In the genomic region with DNA sequence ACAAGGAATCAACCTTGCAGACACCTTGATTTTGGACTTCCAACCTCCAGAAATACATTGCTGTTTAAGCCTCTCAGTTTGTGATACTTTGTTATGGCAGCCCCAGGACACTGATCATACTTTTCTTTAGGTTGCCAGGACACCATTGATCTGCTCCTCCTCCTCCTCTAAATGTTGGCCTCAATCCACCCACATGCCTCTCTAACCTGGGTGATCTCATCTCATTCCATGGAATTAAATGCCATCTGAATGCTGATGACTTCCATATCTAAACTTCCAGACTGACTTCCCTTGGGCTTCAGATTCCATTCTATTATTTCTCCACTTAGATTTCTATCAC, we compare ENCODE assay signal across 2 cellular contexts.
TF ChIP-seq lines count a peak whose summit lies in the region.

No MANE protein-coding gene starts in this region.

TF ChIP-seq in HEK293, 187 proteins besides CTCF, POLR2A, EP300 and RAD21 (continued from another document and continues in another):
- TF ChIP-seq ZNF324 (tag by site-specific recombination; IDR thresholded peaks at IDR 0.05) (peak; percentile 47; the same call in 1 of the 2 replicates), ZNF23 (tag by site-specific recombination; IDR thresholded peaks at IDR 0.05; ENCODE audit: borderline replicate concordance) (no peak), ZNF24 (tag by site-specific recombination; IDR thresholded peaks at IDR 0.05) (no peak), ZBTB21 (tag by site-specific recombination; IDR thresholded peaks at IDR 0.05) (0 out of 2 replicates have a peak, but pooled peaks have one; percentile 35), ZFHX2 (tag by site-specific recombination; conservative IDR thresholded peaks at IDR 0.05) (peak; percentile 89), ZNF10 (tag by site-specific recombination; IDR thresholded peaks at IDR 0.05) (0 out of 2 replicates have a peak, but pooled peaks have one; percentile 10), ZNF366 (tag by site-specific recombination; conservative IDR thresholded peaks at IDR 0.05) (peak; percentile 46), KLF8 (tag by site-specific recombination; IDR thresholded peaks at IDR 0.05) (0 out of 2 replicates have a peak, but pooled peaks have one; percentile 40), ZNF175 (tag by site-specific recombination; IDR thresholded peaks at IDR 0.05) (no peak), ZNF629 (tag by site-specific recombination; IDR thresholded peaks at IDR 0.05) (0 out of 2 replicates have a peak, but pooled peaks have one; percentile 39), GFI1B (tag by site-specific recombination; IDR thresholded peaks at IDR 0.05) (no peak), EGR2 (tag by site-specific recombination; IDR thresholded peaks at IDR 0.05; ENCODE audit: low read depth) (peak; percentile 75), ZBTB20 (tag by site-specific recombination; IDR thresholded peaks at IDR 0.05) (0 out of 2 replicates have a peak, but pooled peaks have one; percentile 22), ZNF548 (tag by site-specific recombination; IDR thresholded peaks at IDR 0.05) (peak; percentile 75; the same call in 1 of the 2 replicates)
- TF ChIP-seq, protein P1, sequence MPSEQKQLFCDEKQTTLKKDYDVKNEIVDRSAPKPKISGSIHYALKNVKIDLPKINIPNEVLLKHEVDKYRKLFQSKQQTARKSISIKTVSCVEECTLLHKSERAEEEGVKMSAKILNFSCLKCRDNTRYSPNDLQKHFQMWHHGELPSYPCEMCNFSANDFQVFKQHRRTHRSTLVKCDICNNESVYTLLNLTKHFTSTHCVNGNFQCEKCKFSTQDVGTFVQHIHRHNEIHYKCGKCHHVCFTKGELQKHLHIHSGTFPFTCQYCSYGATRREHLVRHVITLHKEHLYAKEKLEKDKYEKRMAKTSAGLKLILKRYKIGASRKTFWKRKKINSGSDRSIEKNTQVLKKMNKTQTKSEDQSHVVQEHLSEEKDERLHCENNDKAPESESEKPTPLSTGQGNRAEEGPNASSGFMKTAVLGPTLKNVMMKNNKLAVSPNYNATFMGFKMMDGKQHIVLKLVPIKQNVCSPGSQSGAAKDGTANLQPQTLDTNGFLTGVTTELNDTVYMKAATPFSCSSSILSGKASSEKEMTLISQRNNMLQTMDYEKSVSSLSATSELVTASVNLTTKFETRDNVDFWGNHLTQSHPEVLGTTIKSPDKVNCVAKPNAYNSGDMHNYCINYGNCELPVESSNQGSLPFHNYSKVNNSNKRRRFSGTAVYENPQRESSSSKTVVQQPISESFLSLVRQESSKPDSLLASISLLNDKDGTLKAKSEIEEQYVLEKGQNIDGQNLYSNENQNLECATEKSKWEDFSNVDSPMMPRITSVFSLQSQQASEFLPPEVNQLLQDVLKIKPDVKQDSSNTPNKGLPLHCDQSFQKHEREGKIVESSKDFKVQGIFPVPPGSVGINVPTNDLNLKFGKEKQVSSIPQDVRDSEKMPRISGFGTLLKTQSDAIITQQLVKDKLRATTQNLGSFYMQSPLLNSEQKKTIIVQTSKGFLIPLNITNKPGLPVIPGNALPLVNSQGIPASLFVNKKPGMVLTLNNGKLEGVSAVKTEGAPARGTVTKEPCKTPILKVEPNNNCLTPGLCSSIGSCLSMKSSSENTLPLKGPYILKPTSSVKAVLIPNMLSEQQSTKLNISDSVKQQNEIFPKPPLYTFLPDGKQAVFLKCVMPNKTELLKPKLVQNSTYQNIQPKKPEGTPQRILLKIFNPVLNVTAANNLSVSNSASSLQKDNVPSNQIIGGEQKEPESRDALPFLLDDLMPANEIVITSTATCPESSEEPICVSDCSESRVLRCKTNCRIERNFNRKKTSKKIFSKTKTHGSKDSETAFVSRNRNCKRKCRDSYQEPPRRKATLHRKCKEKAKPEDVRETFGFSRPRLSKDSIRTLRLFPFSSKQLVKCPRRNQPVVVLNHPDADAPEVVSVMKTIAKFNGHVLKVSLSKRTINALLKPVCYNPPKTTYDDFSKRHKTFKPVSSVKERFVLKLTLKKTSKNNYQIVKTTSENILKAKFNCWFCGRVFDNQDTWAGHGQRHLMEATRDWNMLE (tag by site-specific recombination; conservative IDR thresholded peaks at IDR 0.05; ENCODE audit: low read depth) = 0 out of 2 replicates have a peak, but pooled peaks have one; percentile 15
- TF ChIP-seq, protein P2, sequence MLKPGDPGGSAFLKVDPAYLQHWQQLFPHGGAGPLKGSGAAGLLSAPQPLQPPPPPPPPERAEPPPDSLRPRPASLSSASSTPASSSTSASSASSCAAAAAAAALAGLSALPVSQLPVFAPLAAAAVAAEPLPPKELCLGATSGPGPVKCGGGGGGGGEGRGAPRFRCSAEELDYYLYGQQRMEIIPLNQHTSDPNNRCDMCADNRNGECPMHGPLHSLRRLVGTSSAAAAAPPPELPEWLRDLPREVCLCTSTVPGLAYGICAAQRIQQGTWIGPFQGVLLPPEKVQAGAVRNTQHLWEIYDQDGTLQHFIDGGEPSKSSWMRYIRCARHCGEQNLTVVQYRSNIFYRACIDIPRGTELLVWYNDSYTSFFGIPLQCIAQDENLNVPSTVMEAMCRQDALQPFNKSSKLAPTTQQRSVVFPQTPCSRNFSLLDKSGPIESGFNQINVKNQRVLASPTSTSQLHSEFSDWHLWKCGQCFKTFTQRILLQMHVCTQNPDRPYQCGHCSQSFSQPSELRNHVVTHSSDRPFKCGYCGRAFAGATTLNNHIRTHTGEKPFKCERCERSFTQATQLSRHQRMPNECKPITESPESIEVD (tag by site-specific recombination; IDR thresholded peaks at IDR 0.05) = no peak
- TF ChIP-seq, protein P3, sequence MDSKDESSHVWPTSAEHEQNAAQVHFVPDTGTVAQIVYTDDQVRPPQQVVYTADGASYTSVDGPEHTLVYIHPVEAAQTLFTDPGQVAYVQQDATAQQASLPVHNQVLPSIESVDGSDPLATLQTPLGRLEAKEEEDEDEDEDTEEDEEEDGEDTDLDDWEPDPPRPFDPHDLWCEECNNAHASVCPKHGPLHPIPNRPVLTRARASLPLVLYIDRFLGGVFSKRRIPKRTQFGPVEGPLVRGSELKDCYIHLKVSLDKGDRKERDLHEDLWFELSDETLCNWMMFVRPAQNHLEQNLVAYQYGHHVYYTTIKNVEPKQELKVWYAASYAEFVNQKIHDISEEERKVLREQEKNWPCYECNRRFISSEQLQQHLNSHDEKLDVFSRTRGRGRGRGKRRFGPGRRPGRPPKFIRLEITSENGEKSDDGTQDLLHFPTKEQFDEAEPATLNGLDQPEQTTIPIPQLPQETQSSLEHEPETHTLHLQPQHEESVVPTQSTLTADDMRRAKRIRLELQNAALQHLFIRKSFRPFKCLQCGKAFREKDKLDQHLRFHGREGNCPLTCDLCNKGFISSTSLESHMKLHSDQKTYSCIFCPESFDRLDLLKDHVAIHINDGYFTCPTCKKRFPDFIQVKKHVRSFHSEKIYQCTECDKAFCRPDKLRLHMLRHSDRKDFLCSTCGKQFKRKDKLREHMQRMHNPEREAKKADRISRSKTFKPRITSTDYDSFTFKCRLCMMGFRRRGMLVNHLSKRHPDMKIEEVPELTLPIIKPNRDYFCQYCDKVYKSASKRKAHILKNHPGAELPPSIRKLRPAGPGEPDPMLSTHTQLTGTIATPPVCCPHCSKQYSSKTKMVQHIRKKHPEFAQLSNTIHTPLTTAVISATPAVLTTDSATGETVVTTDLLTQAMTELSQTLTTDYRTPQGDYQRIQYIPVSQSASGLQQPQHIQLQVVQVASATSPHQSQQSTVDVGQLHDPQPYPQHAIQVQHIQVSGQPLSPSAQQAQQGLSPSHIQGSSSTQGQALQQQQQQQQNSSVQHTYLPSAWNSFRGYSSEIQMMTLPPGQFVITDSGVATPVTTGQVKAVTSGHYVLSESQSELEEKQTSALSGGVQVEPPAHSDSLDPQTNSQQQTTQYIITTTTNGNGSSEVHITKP (tag by site-specific recombination; IDR thresholded peaks at IDR 0.05) = peak; percentile 41; the same call in 1 of the 2 replicates

TF ChIP-seq in HepG2, 621 proteins besides CTCF, POLR2A, EP300 and RAD21 (continued from another document and continues in another):
- TF ChIP-seq, protein P4, sequence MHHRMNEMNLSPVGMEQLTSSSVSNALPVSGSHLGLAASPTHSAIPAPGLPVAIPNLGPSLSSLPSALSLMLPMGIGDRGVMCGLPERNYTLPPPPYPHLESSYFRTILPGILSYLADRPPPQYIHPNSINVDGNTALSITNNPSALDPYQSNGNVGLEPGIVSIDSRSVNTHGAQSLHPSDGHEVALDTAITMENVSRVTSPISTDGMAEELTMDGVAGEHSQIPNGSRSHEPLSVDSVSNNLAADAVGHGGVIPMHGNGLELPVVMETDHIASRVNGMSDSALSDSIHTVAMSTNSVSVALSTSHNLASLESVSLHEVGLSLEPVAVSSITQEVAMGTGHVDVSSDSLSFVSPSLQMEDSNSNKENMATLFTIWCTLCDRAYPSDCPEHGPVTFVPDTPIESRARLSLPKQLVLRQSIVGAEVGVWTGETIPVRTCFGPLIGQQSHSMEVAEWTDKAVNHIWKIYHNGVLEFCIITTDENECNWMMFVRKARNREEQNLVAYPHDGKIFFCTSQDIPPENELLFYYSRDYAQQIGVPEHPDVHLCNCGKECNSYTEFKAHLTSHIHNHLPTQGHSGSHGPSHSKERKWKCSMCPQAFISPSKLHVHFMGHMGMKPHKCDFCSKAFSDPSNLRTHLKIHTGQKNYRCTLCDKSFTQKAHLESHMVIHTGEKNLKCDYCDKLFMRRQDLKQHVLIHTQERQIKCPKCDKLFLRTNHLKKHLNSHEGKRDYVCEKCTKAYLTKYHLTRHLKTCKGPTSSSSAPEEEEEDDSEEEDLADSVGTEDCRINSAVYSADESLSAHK (CRISPR knock-in tag; IDR thresholded peaks at IDR 0.05; ENCODE audit: borderline replicate concordance) = no peak
- TF ChIP-seq ZNF569 (CRISPR knock-in tag; IDR thresholded peaks at IDR 0.05; ENCODE audit: borderline replicate concordance) = no peak
- TF ChIP-seq ZNF543 (CRISPR knock-in tag; IDR thresholded peaks at IDR 0.05) = no peak
- TF ChIP-seq CREM (IDR thresholded peaks at IDR 0.05) = no peak
- TF ChIP-seq CREM (CRISPR knock-in tag; IDR thresholded peaks at IDR 0.05) = no peak
- TF ChIP-seq, protein P5, sequence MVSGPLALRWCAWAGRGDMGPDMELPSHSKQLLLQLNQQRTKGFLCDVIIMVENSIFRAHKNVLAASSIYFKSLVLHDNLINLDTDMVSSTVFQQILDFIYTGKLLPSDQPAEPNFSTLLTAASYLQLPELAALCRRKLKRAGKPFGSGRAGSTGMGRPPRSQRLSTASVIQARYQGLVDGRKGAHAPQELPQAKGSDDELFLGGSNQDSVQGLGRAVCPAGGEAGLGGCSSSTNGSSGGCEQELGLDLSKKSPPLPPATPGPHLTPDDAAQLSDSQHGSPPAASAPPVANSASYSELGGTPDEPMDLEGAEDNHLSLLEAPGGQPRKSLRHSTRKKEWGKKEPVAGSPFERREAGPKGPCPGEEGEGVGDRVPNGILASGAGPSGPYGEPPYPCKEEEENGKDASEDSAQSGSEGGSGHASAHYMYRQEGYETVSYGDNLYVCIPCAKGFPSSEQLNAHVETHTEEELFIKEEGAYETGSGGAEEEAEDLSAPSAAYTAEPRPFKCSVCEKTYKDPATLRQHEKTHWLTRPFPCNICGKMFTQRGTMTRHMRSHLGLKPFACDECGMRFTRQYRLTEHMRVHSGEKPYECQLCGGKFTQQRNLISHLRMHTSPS (CRISPR knock-in tag; IDR thresholded peaks at IDR 0.05; ENCODE audit: low read depth) = no peak
- TF ChIP-seq, protein P6, sequence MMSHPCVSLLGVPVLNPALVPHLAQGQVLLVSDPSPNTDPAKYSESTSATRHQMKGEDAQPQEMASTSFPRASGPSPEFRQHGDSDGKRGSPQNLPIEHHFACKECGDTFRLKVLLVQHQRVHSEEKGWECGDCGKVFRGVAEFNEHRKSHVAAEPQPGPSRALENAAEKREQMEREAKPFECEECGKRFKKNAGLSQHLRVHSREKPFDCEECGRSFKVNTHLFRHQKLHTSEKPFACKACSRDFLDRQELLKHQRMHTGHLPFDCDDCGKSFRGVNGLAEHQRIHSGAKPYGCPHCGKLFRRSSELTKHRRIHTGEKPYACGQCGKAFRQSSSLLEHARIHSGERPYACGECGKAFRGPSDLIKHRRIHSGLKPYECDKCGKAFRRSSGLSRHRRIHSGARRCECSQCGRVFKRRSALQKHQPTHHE (CRISPR knock-in tag; IDR thresholded peaks at IDR 0.05; ENCODE audit: borderline replicate concordance) = no peak
- TF ChIP-seq, protein P7, sequence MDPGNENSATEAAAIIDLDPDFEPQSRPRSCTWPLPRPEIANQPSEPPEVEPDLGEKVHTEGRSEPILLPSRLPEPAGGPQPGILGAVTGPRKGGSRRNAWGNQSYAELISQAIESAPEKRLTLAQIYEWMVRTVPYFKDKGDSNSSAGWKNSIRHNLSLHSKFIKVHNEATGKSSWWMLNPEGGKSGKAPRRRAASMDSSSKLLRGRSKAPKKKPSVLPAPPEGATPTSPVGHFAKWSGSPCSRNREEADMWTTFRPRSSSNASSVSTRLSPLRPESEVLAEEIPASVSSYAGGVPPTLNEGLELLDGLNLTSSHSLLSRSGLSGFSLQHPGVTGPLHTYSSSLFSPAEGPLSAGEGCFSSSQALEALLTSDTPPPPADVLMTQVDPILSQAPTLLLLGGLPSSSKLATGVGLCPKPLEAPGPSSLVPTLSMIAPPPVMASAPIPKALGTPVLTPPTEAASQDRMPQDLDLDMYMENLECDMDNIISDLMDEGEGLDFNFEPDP (CRISPR knock-in tag; conservative IDR thresholded peaks at IDR 0.05) = no peak
- TF ChIP-seq, protein P8, sequence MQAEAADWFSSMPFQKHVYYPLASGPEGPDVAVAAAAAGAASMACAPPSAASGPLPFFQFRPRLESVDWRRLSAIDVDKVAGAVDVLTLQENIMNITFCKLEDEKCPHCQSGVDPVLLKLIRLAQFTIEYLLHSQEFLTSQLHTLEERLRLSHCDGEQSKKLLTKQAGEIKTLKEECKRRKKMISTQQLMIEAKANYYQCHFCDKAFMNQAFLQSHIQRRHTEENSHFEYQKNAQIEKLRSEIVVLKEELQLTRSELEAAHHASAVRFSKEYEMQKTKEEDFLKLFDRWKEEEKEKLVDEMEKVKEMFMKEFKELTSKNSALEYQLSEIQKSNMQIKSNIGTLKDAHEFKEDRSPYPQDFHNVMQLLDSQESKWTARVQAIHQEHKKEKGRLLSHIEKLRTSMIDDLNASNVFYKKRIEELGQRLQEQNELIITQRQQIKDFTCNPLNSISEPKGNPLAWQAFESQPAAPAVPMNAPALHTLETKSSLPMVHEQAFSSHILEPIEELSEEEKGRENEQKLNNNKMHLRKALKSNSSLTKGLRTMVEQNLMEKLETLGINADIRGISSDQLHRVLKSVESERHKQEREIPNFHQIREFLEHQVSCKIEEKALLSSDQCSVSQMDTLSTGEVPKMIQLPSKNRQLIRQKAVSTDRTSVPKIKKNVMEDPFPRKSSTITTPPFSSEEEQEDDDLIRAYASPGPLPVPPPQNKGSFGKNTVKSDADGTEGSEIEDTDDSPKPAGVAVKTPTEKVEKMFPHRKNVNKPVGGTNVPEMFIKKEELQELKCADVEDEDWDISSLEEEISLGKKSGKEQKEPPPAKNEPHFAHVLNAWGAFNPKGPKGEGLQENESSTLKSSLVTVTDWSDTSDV (CRISPR knock-in tag; IDR thresholded peaks at IDR 0.05) = no peak
- TF ChIP-seq PTBP1 (IDR thresholded peaks at IDR 0.05; ENCODE audit: low read depth, low read length, poor library complexity, severe bottlenecking) = no peak
- no peak for TF ChIP-seq CHCHD3 (CRISPR knock-in tag; IDR thresholded peaks at IDR 0.05)
- TF ChIP-seq, protein P9, sequence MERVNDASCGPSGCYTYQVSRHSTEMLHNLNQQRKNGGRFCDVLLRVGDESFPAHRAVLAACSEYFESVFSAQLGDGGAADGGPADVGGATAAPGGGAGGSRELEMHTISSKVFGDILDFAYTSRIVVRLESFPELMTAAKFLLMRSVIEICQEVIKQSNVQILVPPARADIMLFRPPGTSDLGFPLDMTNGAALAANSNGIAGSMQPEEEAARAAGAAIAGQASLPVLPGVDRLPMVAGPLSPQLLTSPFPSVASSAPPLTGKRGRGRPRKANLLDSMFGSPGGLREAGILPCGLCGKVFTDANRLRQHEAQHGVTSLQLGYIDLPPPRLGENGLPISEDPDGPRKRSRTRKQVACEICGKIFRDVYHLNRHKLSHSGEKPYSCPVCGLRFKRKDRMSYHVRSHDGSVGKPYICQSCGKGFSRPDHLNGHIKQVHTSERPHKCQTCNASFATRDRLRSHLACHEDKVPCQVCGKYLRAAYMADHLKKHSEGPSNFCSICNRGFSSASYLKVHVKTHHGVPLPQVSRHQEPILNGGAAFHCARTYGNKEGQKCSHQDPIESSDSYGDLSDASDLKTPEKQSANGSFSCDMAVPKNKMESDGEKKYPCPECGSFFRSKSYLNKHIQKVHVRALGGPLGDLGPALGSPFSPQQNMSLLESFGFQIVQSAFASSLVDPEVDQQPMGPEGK (CRISPR knock-in tag; IDR thresholded peaks at IDR 0.05) = no peak
- TF ChIP-seq BCL6 (CRISPR knock-in tag; IDR thresholded peaks at IDR 0.05) = no peak
- TF ChIP-seq WIZ (CRISPR knock-in tag; IDR thresholded peaks at IDR 0.05) = no peak
- no peak for TF ChIP-seq XRCC5 (optimal IDR thresholded peaks at IDR 0.05; ENCODE audit: low read length)
